26 cellular contexts compared by ENCODE assay signal in the genomic region with DNA sequence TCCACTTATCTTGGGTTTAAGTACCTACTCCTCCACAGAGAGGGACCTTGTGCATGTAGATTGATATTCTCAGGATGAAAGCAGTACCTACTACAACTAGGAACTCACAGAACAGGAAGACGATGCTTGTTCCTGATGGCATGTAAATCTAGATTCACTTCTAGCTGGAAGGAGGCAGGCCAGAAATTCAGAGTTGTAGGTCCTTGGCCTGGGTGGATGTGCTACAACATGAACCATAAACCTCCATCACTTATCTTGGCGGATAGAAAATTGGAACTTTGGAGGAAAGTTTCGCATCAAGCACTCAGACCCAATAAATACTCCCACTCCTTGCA. TPM values are rescaled to one million over a fixed set of nuclear protein-coding genes. Genes with fewer than 3 reads are reported as not detected.
DNase-seq lines count a peak whose midpoint lies in the region; ATAC-seq, FAIRE-seq and TF ChIP-seq lines count a peak whose summit lies in the region.
"Had no signal": no experiment of that assay in that cellular context is flagged by ENCODE, and none has a peak within 500 bp of the region (broad histone marks: within the 10 kb centered on the region; RNA-seq: fewer than 3 reads in every experiment).

No MANE protein-coding gene starts in this region.

- ATAC-seq in GM21390 (IDR thresholded peaks at IDR 0.05; ENCODE audit: unreplicated experiment) (peak; percentile 42), HG03159 (IDR thresholded peaks at IDR 0.05; ENCODE audit: unreplicated experiment) (peak; percentile 52), HG03039 (IDR thresholded peaks at IDR 0.05; ENCODE audit: unreplicated experiment) (no peak), HG03139 (IDR thresholded peaks at IDR 0.05; ENCODE audit: unreplicated experiment) (no peak)
- ATAC-seq: activated CD8-positive, alpha-beta T cell treated with anti-CD3 and anti-CD28 coated beads for 36 hours; activated naive CD4-positive, alpha-beta T cell treated with anti-CD3 and anti-CD28 coated beads, Interleukin-2, amount 50 U/mL, for 72 hours; naive thymus-derived CD8-positive, alpha-beta T cell had no signal

- no peaks in the 10 kb centered on the region for H4K20me1 ChIP-seq in hepatocyte (ENCODE audit: insufficient read depth, poor library complexity, severe bottlenecking)

- H3K27ac ChIP-seq in hepatocyte, result no peak overlapping the region
- H3K27ac ChIP-seq: vagina had no signal

- peaks cover 30% of the 10 kb centered on the region for H3K4me1 Mint-ChIP-seq in dendritic cell treated with granulocyte-macrophage colony-stimulating factor and Interleukin-4, amounts not matched to agents 40 ng/mL and 50 ng/mL, for 4 days (ENCODE audit: low read depth)
- H3K4me1 Mint-ChIP-seq: CD8-positive, alpha-beta memory T cell had no signal

- DNase-seq in GM18507 (ENCODE audit: extremely low spot score, insufficient read length, low read depth) (no peak), NCI-H187 treated with DMSO at 0.1 percent for 48 hours (lab: John Stamatoyannopoulos, UW) (no peak), hepatocyte (ENCODE audit: low spot score) (no peak)
- DNase-seq: activated CD4-positive, CD25-positive, alpha-beta regulatory T cell; activated CD8-positive, alpha-beta T cell treated with anti-CD3 and anti-CD28 coated beads for 36 hours; activated T-cell treated with anti-CD3 and anti-CD28 coated beads, Interleukin-2, amount 50 U/mL, for 48 hours; CD8-positive, alpha-beta memory T cell; DND-41; hypothalamus; KBM-7; mammary epithelial cell; naive thymus-derived CD8-positive, alpha-beta T cell; NCI-H1048; NCI-H526 treated with DMSO at 0.1 percent for 48 hours; SIG-M5; stimulated activated CD4-positive, alpha-beta T cell treated with anti-CD3 and anti-CD28 coated beads, Interleukin-4, amount 100 ng/mL, for 1 hour had no signal

- no peaks in the 10 kb centered on the region for H3K4me1 ChIP-seq in hepatocyte (ENCODE audit: insufficient read depth)
- H3K4me1 ChIP-seq: vagina had no signal

- FAIRE-seq in GM18507 (lab: Jason Lieb, UNC), result peak; percentile 70
- FAIRE-seq: keratinocyte had no signal

- peak overlapping the region; percentile 45 for H3K27ac Mint-ChIP-seq in dendritic cell treated with granulocyte-macrophage colony-stimulating factor and Interleukin-4, amounts not matched to agents 40 ng/mL and 50 ng/mL, for 4 days
- H3K27ac Mint-ChIP-seq: activated CD8-positive, alpha-beta T cell treated with anti-CD3 and anti-CD28 coated beads for 36 hours; activated naive CD4-positive, alpha-beta T cell treated with anti-CD3 and anti-CD28 coated beads, Interleukin-2, amount 50 U/mL, for 72 hours; progenitor cell of endocrine pancreas; T-helper 2 cell treated with Interferon-gamma antibody and Interleukin-4, amounts not matched to agents 5 μg/mL and 100 μg/mL, for 36 hours had no signal

- H3K79me2 ChIP-seq in hepatocyte, result no peaks in the 10 kb centered on the region

- H3K36me3 Mint-ChIP-seq in dendritic cell treated with granulocyte-macrophage colony-stimulating factor and Interleukin-4, amounts not matched to agents 40 ng/mL and 50 ng/mL, for 4 days (ENCODE audit: low read depth), result no peaks in the 10 kb centered on the region

- no peak overlapping the region for H3K4me2 ChIP-seq in hepatocyte

- H3K36me3 ChIP-seq in hepatocyte (replicated peaks; ENCODE audit: insufficient read depth, low read depth), result no peaks in the 10 kb centered on the region
- H3K36me3 ChIP-seq: vagina had no signal

- H3K9me3 Mint-ChIP-seq in dendritic cell treated with granulocyte-macrophage colony-stimulating factor and Interleukin-4, amounts not matched to agents 40 ng/mL and 50 ng/mL, for 4 days, result peaks cover 8% of the 10 kb centered on the region
- H3K9me3 Mint-ChIP-seq: activated CD8-positive, alpha-beta T cell treated with anti-CD3 and anti-CD28 coated beads for 36 hours; activated naive CD4-positive, alpha-beta T cell treated with anti-CD3 and anti-CD28 coated beads, Interleukin-2, amount 50 U/mL, for 72 hours; T-helper 2 cell treated with Interferon-gamma antibody and Interleukin-4, amounts not matched to agents 5 μg/mL and 100 μg/mL, for 36 hours had no signal

- H3K27me3 Mint-ChIP-seq in dendritic cell treated with granulocyte-macrophage colony-stimulating factor and Interleukin-4, amounts not matched to agents 40 ng/mL and 50 ng/mL, for 4 days, result peaks cover 18% of the 10 kb centered on the region
- H3K27me3 Mint-ChIP-seq: activated CD8-positive, alpha-beta T cell treated with anti-CD3 and anti-CD28 coated beads for 36 hours had no signal

- TF ChIP-seq CTCF in hepatocyte (IDR thresholded peaks at IDR 0.05; ENCODE audit: poor library complexity), result no peak

- 99% methylated on average over 3 of the region's 3 CpGs for WGBS in hepatocyte (ENCODE audit: low lambda C conversion rate, missing lambda C conversion rate)

- no peaks in the 10 kb centered on the region for H3K9me3 ChIP-seq in hepatocyte (ENCODE audit: low read depth)
- H3K9me3 ChIP-seq: vagina had no signal

- H2AFZ ChIP-seq in hepatocyte, result no peak overlapping the region

- no peaks in the 10 kb centered on the region for H3K27me3 ChIP-seq in hepatocyte
- H3K27me3 ChIP-seq: vagina had no signal

- intact Hi-C loops in dendritic cell treated with granulocyte-macrophage colony-stimulating factor and Interleukin-4, amounts not matched to agents 40 ng/mL and 50 ng/mL, for 4 days (cut with micrococcal nuclease), result loop anchor here (5.0 kb wide), 1 partner anchor 37 kb away; no protein-coding TSS in a partner anchor

- no peaks in the 10 kb centered on the region for H3K9me2 ChIP-seq in hepatocyte (replicated peaks; ENCODE audit: insufficient read depth)

- no peak overlapping the region for H3K4me3 ChIP-seq in hepatocyte
- H3K4me3 ChIP-seq: vagina had no signal

- no peak overlapping the region for H3K4me3 Mint-ChIP-seq in dendritic cell treated with granulocyte-macrophage colony-stimulating factor and Interleukin-4, amounts not matched to agents 40 ng/mL and 50 ng/mL, for 4 days
- H3K4me3 Mint-ChIP-seq: activated CD8-positive, alpha-beta T cell treated with anti-CD3 and anti-CD28 coated beads for 36 hours; CD8-positive, alpha-beta memory T cell; T-helper 2 cell treated with Interferon-gamma antibody and Interleukin-4, amounts not matched to agents 5 μg/mL and 100 μg/mL, for 36 hours had no signal

RNA-seq across cellular contexts. Expression of a gene that starts 9.3 kb away (rescaled TPM):
- 54.5 and 60.0 TPM in 2 replicates for total RNA-seq in hepatocyte
- 40.8 and 55.8 TPM in 2 replicates for polyA plus RNA-seq in hepatocyte

RNA-seq across cellular contexts. Expression of a gene that starts 41.9 kb away (rescaled TPM):
- 40.7 and 56.2 TPM in 2 replicates for total RNA-seq in hepatocyte
- 9.0 and 13.7 TPM in 2 replicates for polyA plus RNA-seq in hepatocyte

Comparison
In these comparisons a context has a peak if more than half of its experiments do, and no peak if none do; other contexts are left out.
1. ATAC-seq: peak in GM21390 (single experiment) and HG03159 (single experiment); none in HG03039 (single experiment) and HG03139 (single experiment).